ENCODE assay signal across 24 cellular contexts in genomic region chr2:99444222-99444621, GRCh38.
A peak's percentile ranks its signal among the peaks of the same experiment; 100 is the strongest.
DNase-seq lines count a peak whose midpoint lies in the region; ATAC-seq and TF ChIP-seq lines count a peak whose summit lies in the region.
"Had no signal": no experiment of that assay in that cellular context is flagged by ENCODE, and none has a peak within 500 bp of the region (broad histone marks: within the 10 kb centered on the region; RNA-seq: fewer than 3 reads in every experiment).

No MANE protein-coding gene starts in this region.

- no peak overlapping the region for H3K4me3 ChIP-seq in RWPE2 (ENCODE audit: severe bottlenecking)
- H3K4me3 ChIP-seq: BLaER1, dorsolateral prefrontal cortex, spleen, thoracic aorta had no signal

- no peaks in the 10 kb centered on the region for H3K9me3 Mint-ChIP-seq in activated naive CD8-positive, alpha-beta T cell (ENCODE audit: low read depth)
- H3K9me3 Mint-ChIP-seq in activated naive CD8-positive, alpha-beta T cell treated with anti-CD3 and anti-CD28 coated beads, Interleukin-2, amount 50 U/mL, for 24 hours: no peaks in the 10 kb centered on the region
- no peaks in the 10 kb centered on the region for H3K9me3 Mint-ChIP-seq in nephron progenitor cell
- H3K9me3 Mint-ChIP-seq: activated naive CD4-positive, alpha-beta T cell treated with anti-CD3 and anti-CD28 coated beads, Interleukin-2, amount 50 U/mL, for 72 hours; stimulated activated naive B cell treated with anti-CD40 and anti-IgM and Interleukin-4, amounts not matched to agents 10 μg/mL and 1 μg/mL and 100 μg/mL, for 72 hours had no signal

- peaks cover 8% of the 10 kb centered on the region for H3K36me3 Mint-ChIP-seq in activated naive CD8-positive, alpha-beta T cell
- peaks cover 25% of the 10 kb centered on the region for H3K36me3 Mint-ChIP-seq in activated naive CD8-positive, alpha-beta T cell treated with anti-CD3 and anti-CD28 coated beads, Interleukin-2, amount 50 U/mL, for 24 hours (ENCODE audit: low read depth)
- peaks cover 67% of the 10 kb centered on the region for H3K36me3 Mint-ChIP-seq in nephron progenitor cell (ENCODE audit: low read depth)

- H3K36me3 ChIP-seq in RWPE2 (ENCODE audit: low read depth): peaks cover 81% of the 10 kb centered on the region

- TF ChIP-seq CTCF in RWPE2 (IDR thresholded peaks at IDR 0.05; ENCODE audit: poor library complexity, severe bottlenecking) (no peak), nephron progenitor cell (IDR thresholded peaks at IDR 0.05) (no peak)

- no peak for ATAC-seq in activated naive CD8-positive, alpha-beta T cell treated with anti-CD3 and anti-CD28 coated beads, Interleukin-2, amount 50 U/mL, for 24 hours
- peak; percentile 81 for ATAC-seq in GM19324 (IDR thresholded peaks at IDR 0.05; ENCODE audit: low FRiP score, unreplicated experiment)
- no peak for ATAC-seq in RWPE2 (ENCODE audit: low read depth)
- no peak for ATAC-seq in HG03108 (IDR thresholded peaks at IDR 0.05; ENCODE audit: unreplicated experiment)
- ATAC-seq: activated naive CD4-positive, alpha-beta T cell treated with anti-CD3 and anti-CD28 coated beads, Interleukin-2, amount 50 U/mL, for 72 hours; SK-N-SH treated with all-trans-retinoic acid at 6 μM for 48 hours; stimulated activated naive B cell treated with anti-CD40 and anti-IgM and Interleukin-4, amounts not matched to agents 10 μg/mL and 1 μg/mL and 100 μg/mL, for 72 hours had no signal

- H3K27ac Mint-ChIP-seq in activated naive CD8-positive, alpha-beta T cell: peak overlapping the region; percentile 46
- no peak overlapping the region for H3K27ac Mint-ChIP-seq in activated naive CD8-positive, alpha-beta T cell treated with anti-CD3 and anti-CD28 coated beads, Interleukin-2, amount 50 U/mL, for 24 hours
- peak overlapping the region; percentile 55 for H3K27ac Mint-ChIP-seq in nephron progenitor cell
- H3K27ac Mint-ChIP-seq: stimulated activated naive B cell treated with anti-CD40 and anti-IgM and Interleukin-4, amounts not matched to agents 10 μg/mL and 1 μg/mL and 100 μg/mL, for 72 hours had no signal

- no peak for DNase-seq in activated naive CD8-positive, alpha-beta T cell treated with anti-CD3 and anti-CD28 coated beads, Interleukin-2, amount 50 U/mL, for 24 hours
- DNase-seq in RWPE2 (ENCODE audit: low spot score): no peak
- no peak for DNase-seq in nephron progenitor cell
- no peak for DNase-seq in substantia nigra (lab: John Stamatoyannopoulos, UW)
- DNase-seq in NCI-H187 (lab: John Stamatoyannopoulos, UW): no peak
- DNase-seq: DND-41; dorsolateral prefrontal cortex; H7; mesendoderm; NCI-H1105; NCI-H2081 treated with DMSO at 0.1 percent for 48 hours; NCI-H82; retina; spleen; stimulated activated CD4-positive, alpha-beta T cell treated with anti-CD3 and anti-CD28 coated beads, Interleukin-2, amount 100 ng/mL, for 48 hours; stimulated activated naive B cell treated with anti-CD40 and anti-IgM and Interleukin-4, amounts not matched to agents 10 μg/mL and 1 μg/mL and 100 μg/mL, for 72 hours had no signal

- peak overlapping the region; percentile 14 for H3K27ac ChIP-seq in RWPE2 (ENCODE audit: poor library complexity, severe bottlenecking)
- H3K27ac ChIP-seq in substantia nigra (ENCODE audit: low read depth, low read length, poor library complexity, severe bottlenecking): no peak overlapping the region
- H3K27ac ChIP-seq: BLaER1, RWPE1, spleen, thoracic aorta had no signal

- no peaks in the 10 kb centered on the region for H3K27me3 Mint-ChIP-seq in activated naive CD8-positive, alpha-beta T cell
- H3K27me3 Mint-ChIP-seq in activated naive CD8-positive, alpha-beta T cell treated with anti-CD3 and anti-CD28 coated beads, Interleukin-2, amount 50 U/mL, for 24 hours: no peaks in the 10 kb centered on the region
- no peaks in the 10 kb centered on the region for H3K27me3 Mint-ChIP-seq in nephron progenitor cell (ENCODE audit: low read depth, poor library complexity)
- H3K27me3 Mint-ChIP-seq: stimulated activated naive B cell treated with anti-CD40 and anti-IgM and Interleukin-4, amounts not matched to agents 10 μg/mL and 1 μg/mL and 100 μg/mL, for 72 hours had no signal

- no peaks in the 10 kb centered on the region for H3K9me3 ChIP-seq in RWPE2 (ENCODE audit: severe bottlenecking)
- H3K9me3 ChIP-seq: BLaER1, spleen, thoracic aorta had no signal

- H3K4me1 ChIP-seq in RWPE2 (ENCODE audit: insufficient read depth, poor library complexity, severe bottlenecking): peaks cover 22% of the 10 kb centered on the region
- H3K4me1 ChIP-seq: BLaER1, spleen had no signal

- no peaks in the 10 kb centered on the region for H3K27me3 ChIP-seq in RWPE2 (ENCODE audit: insufficient read depth, poor library complexity, severe bottlenecking)
- H3K27me3 ChIP-seq: BLaER1, dorsolateral prefrontal cortex, spleen had no signal

- no peak overlapping the region for H3K4me3 Mint-ChIP-seq in activated naive CD8-positive, alpha-beta T cell
- H3K4me3 Mint-ChIP-seq in activated naive CD8-positive, alpha-beta T cell treated with anti-CD3 and anti-CD28 coated beads, Interleukin-2, amount 50 U/mL, for 24 hours: no peak overlapping the region
- H3K4me3 Mint-ChIP-seq in nephron progenitor cell: no peak overlapping the region
- H3K4me3 Mint-ChIP-seq: stimulated activated naive B cell treated with anti-CD40 and anti-IgM and Interleukin-4, amounts not matched to agents 10 μg/mL and 1 μg/mL and 100 μg/mL, for 72 hours had no signal

- H3K4me1 Mint-ChIP-seq in activated naive CD8-positive, alpha-beta T cell (ENCODE audit: low read depth): peaks cover 10% of the 10 kb centered on the region
- peaks cover 7% of the 10 kb centered on the region for H3K4me1 Mint-ChIP-seq in activated naive CD8-positive, alpha-beta T cell treated with anti-CD3 and anti-CD28 coated beads, Interleukin-2, amount 50 U/mL, for 24 hours
- H3K4me1 Mint-ChIP-seq in nephron progenitor cell: peaks cover 5% of the 10 kb centered on the region
